Comparison of ENCODE assay signal across 21 cellular contexts in genomic region chr21:20308586-20308985, GRCh38.
"Had no signal": no experiment of that assay in that cellular context is flagged by ENCODE, and none has a peak within 500 bp of the region (broad histone marks: within the 10 kb centered on the region; RNA-seq: fewer than 3 reads in every experiment).

No MANE protein-coding gene starts in this region.

- ATAC-seq: activated CD8-positive, alpha-beta memory T cell treated with anti-CD3 and anti-CD28 coated beads, Interleukin-2, amount 10 ng/mL, durations not matched to agents 7 days and 5 days; activated naive CD4-positive, alpha-beta T cell treated with anti-CD3 and anti-CD28 coated beads, Interleukin-2, amount 50 U/mL, for 72 hours; activated naive CD8-positive, alpha-beta T cell treated with anti-CD3 and anti-CD28 coated beads, Interleukin-2, amount 50 U/mL, for 24 hours; body of pancreas had no signal

- DNase-seq: activated B cell treated with CpG ODN at 0.5 μM for 24 hours; activated CD4-positive, alpha-beta T cell treated with anti-CD3 and anti-CD28 coated beads for 1 hour; activated CD4-positive, alpha-beta T cell treated with anti-CD3 and anti-CD28 coated beads, Interleukin-2, amount 10 ng/mL, durations not matched to agents 24 days and 14 days; activated CD4-positive, alpha-beta T cell treated with anti-CD3 and anti-CD28 coated beads, Interleukin-2, amount 50 U/mL, for 48 hours; activated CD8-positive, alpha-beta memory T cell treated with anti-CD3 and anti-CD28 coated beads, Interleukin-2, amount 10 ng/mL, durations not matched to agents 7 days and 5 days; activated effector memory CD4-positive, alpha-beta T cell treated with anti-CD3 and anti-CD28 coated beads, Interleukin-2, amount 50 U/mL, for 16 hours; activated naive CD4-positive, alpha-beta T cell treated with Interleukin-2 at 50 U/mL for 16 hours; activated naive CD8-positive, alpha-beta T cell treated with anti-CD3 and anti-CD28 coated beads, Interleukin-2, amount 50 U/mL, for 24 hours; activated T-cell treated with anti-CD3 and anti-CD28 coated beads, Interleukin-2, amount 50 U/mL, for 24 hours; amniotic stem cell; body of pancreas; central memory CD4-positive, alpha-beta T cell; MG63; NCI-H1092 treated with DMSO at 0.1 percent for 48 hours; NCI-H1436; NCI-H1694 treated with DMSO at 0.1 percent for 48 hours; NCI-H2029 treated with DMSO at 0.1 percent for 48 hours; NCI-H510A treated with DMSO at 0.1 percent for 48 hours; Peyer's patch; Right ventricle myocardium superior had no signal
